Comparison of ENCODE assay signal across 7 cellular contexts in the genomic region with DNA sequence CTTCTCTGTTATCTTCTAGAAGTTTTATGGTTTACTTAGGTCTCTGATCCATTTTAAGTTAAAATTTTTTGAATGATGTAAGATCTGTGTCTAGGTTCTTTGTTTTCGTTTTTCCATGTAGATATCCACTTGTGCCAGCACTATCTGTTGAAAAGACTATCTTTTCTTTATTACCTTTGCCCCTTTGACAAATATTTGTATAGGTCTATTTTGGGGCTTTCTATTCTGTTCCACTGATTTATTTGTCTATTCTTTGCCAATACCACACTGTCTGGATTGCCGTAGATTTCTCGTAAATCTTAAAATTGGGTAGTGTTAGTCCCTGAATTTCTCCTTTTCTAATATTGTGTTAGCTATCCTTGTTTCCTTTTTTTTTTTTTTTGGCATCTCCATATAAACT.
"Had no signal": no experiment of that assay in that cellular context is flagged by ENCODE, and none has a peak within 500 bp of the region (broad histone marks: within the 10 kb centered on the region; RNA-seq: fewer than 3 reads in every experiment).

No MANE protein-coding gene starts in this region.

- H3K4me3 ChIP-seq: GM12878 had no signal

- DNase-seq: GDM1, GF-D8 had no signal

- ATAC-seq: GM12878 had no signal

- FAIRE-seq: GM12878, GM12891, GM12892, GM18507, GM19239 had no signal
